In the genomic region with DNA sequence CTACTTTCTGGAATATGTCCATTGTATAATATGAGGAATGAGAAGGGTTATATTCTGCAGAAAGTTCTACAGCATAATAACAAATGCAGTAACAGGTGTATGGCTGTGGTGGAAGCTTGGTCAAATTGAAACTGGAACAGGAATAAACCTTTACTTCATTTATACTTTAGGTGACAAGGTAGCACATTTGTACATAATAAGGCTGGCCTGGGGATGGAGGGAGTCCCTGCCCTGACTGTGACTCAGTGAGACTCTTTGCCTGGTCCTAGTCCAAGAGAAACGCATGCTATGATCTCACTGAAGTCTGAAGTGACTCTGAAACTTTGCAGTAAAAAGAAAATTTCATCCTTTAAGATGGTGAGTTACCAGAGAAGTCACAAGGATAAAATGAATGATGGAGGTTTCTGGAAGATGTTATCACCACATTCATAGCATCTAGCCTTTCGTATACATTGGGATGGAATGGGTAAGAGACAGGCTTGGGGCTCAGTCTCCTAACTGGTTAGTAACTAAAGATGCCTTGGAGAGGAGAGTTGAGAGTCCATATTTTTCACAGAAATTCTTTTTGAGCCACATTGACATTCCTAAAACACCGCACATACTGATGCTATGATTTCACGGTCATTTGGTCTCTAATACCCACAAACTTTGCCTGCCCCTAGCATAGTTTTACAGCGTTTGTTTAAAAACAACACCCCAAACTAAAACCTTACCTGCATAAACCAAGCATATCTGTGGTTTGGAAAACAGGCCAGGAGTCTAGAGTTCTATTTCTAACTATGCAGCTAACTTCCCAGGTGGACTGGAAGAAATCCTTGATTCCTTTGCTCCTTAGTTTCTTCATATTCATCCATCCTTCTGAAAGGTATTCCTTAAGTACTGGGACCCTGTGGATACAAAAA, we compare ENCODE assay signal across 8 cellular contexts.
DNase-seq lines count a peak whose midpoint lies in the region; ATAC-seq, FAIRE-seq and TF ChIP-seq lines count a peak whose summit lies in the region.

No MANE protein-coding gene starts in this region.

- no peak overlapping the region for H3K4me3 ChIP-seq in astrocyte of the cerebellum (ENCODE audit: low read depth, low read length)

- peak; percentile 81 for ATAC-seq in HG03139 (IDR thresholded peaks at IDR 0.05; ENCODE audit: unreplicated experiment)

- in situ Hi-C loops in astrocyte of the cerebellum (cut with HindIII; ENCODE audit: low sequenced_read_pairs): no loop called here

- peak; percentile 60 for DNase-seq in AG08396 (ENCODE audit: low spot score)
- DNase-seq in GM19239 (ENCODE audit: insufficient read length, low spot score): no peak
- DNase-seq in astrocyte of the cerebellum (ENCODE audit: low read depth): peak; percentile 92
- DNase-seq in activated effector memory CD4-positive, alpha-beta T cell treated with Interleukin-2 at 50 U/mL for 16 hours: no peak
- no peak for DNase-seq in NOMO-1 treated with DMSO at 0.1 percent for 48 hours (lab: John Stamatoyannopoulos, UW; ENCODE audit: unreplicated experiment)
- DNase-seq in NK-92 treated with Interleukin-12 subunit alpha and Interleukin-12 subunit beta, amount 100 ng/mL, for 24 hours (lab: John Stamatoyannopoulos, UW): no peak
- no peak for DNase-seq in DMS153 (lab: John Stamatoyannopoulos, UW)

- peak; percentile 85 for FAIRE-seq in GM19239 (lab: Jason Lieb, UNC)

- no peak for TF ChIP-seq CTCF in astrocyte of the cerebellum (IDR thresholded peaks at IDR 0.05; ENCODE audit: low read depth, low read length, missing control alignments)

Comparison
In these comparisons a context has a peak if more than half of its experiments do, and no peak if none do; other contexts are left out.
1. DNase-seq: peak in AG08396 (single experiment) and astrocyte of the cerebellum (single experiment); none in GM19239 (single experiment), activated effector memory CD4-positive, alpha-beta T cell treated with Interleukin-2 at 50 U/mL for 16 hours (single experiment), NOMO-1 treated with DMSO at 0.1 percent for 48 hours (single experiment), NK-92 treated with Interleukin-12 subunit alpha and Interleukin-12 subunit beta, amount 100 ng/mL, for 24 hours (single experiment) and DMS153 (single experiment).